Comparison of ENCODE assay signal across 19 cellular contexts in the genomic region with DNA sequence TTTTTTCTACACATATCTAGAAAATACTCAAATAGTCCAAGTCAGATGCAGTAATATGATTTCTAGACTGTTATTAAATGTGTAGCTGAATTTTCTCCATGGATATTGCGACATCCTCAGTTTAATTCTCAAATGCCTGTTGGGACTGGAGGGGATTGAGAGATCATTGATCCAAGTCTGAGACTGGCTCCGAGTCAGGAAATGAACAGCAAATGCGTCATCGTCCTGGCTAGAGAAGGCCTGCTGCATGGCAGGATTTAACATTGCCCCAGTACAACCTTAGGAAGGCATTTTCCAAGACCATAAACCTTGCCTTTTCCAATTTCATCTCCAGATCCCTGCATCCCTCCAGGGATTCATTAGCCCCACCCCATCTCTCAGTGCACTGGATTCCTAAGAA. TPM values are rescaled to one million over a fixed set of nuclear protein-coding genes. Genes with fewer than 3 reads are reported as not detected.
A peak's percentile ranks its signal among the peaks of the same experiment; 100 is the strongest.
DNase-seq lines count a peak whose midpoint lies in the region; TF ChIP-seq lines count a peak whose summit lies in the region.
"Had no signal": no experiment of that assay in that cellular context is flagged by ENCODE, and none has a peak within 500 bp of the region (broad histone marks: within the 10 kb centered on the region; RNA-seq: fewer than 3 reads in every experiment).

No MANE protein-coding gene starts in this region.

- H3K4me3 ChIP-seq in fibroblast of mammary gland (ENCODE audit: control insufficient read depth, low read depth, low read length): no peak overlapping the region
- H3K4me3 ChIP-seq: neural progenitor cell had no signal

- CTCF ChIA-PET in RWPE1 (lab: Yijun Ruan, JAX): no interaction called here

- DNase-seq in AG20443 (ENCODE audit: low spot score) (peak; percentile 30), RWPE1 (ENCODE audit: low spot score) (peak; percentile 52), fibroblast of mammary gland (ENCODE audit: low read depth) (peak; percentile 89), mucosa of gallbladder (ENCODE audit: low spot score) (peak; percentile 19), DMS153 (lab: John Stamatoyannopoulos, UW) (no peak), KBM-7 (no peak), NCI-H69 (lab: John Stamatoyannopoulos, UW) (no peak), 8988T (no peak)
- DNase-seq: activated CD8-positive, alpha-beta T cell treated with anti-CD3 and anti-CD28 coated beads for 36 hours; activated T-cell treated with anti-CD3 and anti-CD28 coated beads, Interleukin-2, amount 50 U/mL, for 72 hours; Caco-2; effector memory CD8-positive, alpha-beta T cell; glutamatergic neuron; immature natural killer cell; NCI-H2081 treated with DMSO at 0.1 percent for 48 hours; NCI-H526 treated with DMSO at 0.1 percent for 48 hours; substantia nigra; SW 1271 had no signal

- in situ Hi-C loops in KBM-7 (cut with MboI; ENCODE audit: low pct_unique_long_range_greater_than_20kb, low sequenced_read_pairs): no loop called here

- TF ChIP-seq CTCF in RWPE1 (conservative IDR thresholded peaks at IDR 0.05; ENCODE audit: low read depth): no peak
- no peak for TF ChIP-seq CTCF in fibroblast of mammary gland (conservative IDR thresholded peaks at IDR 0.05; ENCODE audit: control insufficient read depth, insufficient read depth, low read depth, low read length)

- H3K27ac ChIP-seq in RWPE1: peak overlapping the region; percentile 51; the same call in 1 of the 2 replicates
- H3K27ac ChIP-seq: neural progenitor cell had no signal

- POLR2A ChIA-PET in RWPE1 (lab: Yijun Ruan, JAX; ENCODE audit: low non-redundant PET): no interaction called here

RNA-seq across cellular contexts. Expression of gene SLC6A14, which starts 56.6 kb away (rescaled TPM):
- total RNA-seq in mucosa of gallbladder: 0.12 TPM
- total RNA-seq: activated CD8-positive, alpha-beta T cell treated with anti-CD3 and anti-CD28 coated beads for 36 hours; activated T-cell treated with anti-CD3 and anti-CD28 coated beads, Interleukin-2, amount 50 U/mL, for 72 hours; Caco-2 had no signal

Comparison
In these comparisons a context has a peak if more than half of its experiments do, and no peak if none do; other contexts are left out.
1. DNase-seq: peak in AG20443 (single experiment), RWPE1 (single experiment), fibroblast of mammary gland (single experiment) and mucosa of gallbladder (single experiment); none in DMS153 (single experiment), KBM-7 (single experiment), NCI-H69 (single experiment) and 8988T (single experiment).